30 cellular contexts compared by ENCODE assay signal in the genomic region with DNA sequence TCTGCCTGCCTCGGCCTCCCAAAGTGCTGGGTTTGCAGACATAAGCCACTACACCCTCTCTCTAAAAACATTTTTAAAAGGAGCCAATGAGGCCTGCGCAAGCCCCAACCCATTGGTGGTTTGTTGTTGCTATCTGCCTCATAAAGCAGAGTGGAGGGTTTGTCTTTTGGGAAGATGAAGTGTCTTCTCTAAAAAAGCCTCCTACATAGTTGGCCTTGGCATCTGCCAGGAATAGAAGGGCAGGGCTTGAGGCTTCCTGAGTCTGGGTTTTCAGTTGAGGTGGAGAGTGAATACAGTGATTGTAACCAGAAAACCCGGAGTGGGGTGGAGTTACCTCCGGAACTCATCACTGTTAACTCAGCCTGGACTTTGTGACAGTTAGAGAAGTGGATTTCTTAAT.
"Had no signal": no experiment of that assay in that cellular context is flagged by ENCODE, and none has a peak within 500 bp of the region (broad histone marks: within the 10 kb centered on the region; RNA-seq: fewer than 3 reads in every experiment).

No MANE protein-coding gene starts in this region.

- DNase-seq: activated B cell treated with CpG ODN at 0.5 μM for 24 hours; activated CD4-positive, alpha-beta T cell treated with anti-CD3 and anti-CD28 coated beads for 1 hour; activated CD4-positive, alpha-beta T cell treated with anti-CD3 and anti-CD28 coated beads, Interleukin-2, amount 10 ng/mL, durations not matched to agents 24 days and 14 days; activated CD4-positive, alpha-beta T cell treated with anti-CD3 and anti-CD28 coated beads, Interleukin-2, amount 50 U/mL, for 48 hours; activated CD8-positive, alpha-beta memory T cell treated with anti-CD3 and anti-CD28 coated beads, Interleukin-2, amount 10 ng/mL, durations not matched to agents 7 days and 5 days; activated effector memory CD4-positive, alpha-beta T cell treated with anti-CD3 and anti-CD28 coated beads, Interleukin-2, amount 50 U/mL, for 16 hours; activated naive CD4-positive, alpha-beta T cell treated with Interleukin-2 at 50 U/mL for 16 hours; activated naive CD8-positive, alpha-beta T cell treated with anti-CD3 and anti-CD28 coated beads, Interleukin-2, amount 50 U/mL, for 24 hours; activated T-cell treated with anti-CD3 and anti-CD28 coated beads, Interleukin-2, amount 50 U/mL, for 24 hours; amniotic stem cell; body of pancreas; central memory CD4-positive, alpha-beta T cell; MG63; NCI-H1092 treated with DMSO at 0.1 percent for 48 hours; NCI-H1417 treated with DMSO at 0.1 percent for 48 hours; NCI-H1694; NCI-H2029; NCI-H2107; NCI-H2171 treated with DMSO at 0.1 percent for 48 hours; NCI-H226; NCI-H526; NCI-H82; PC-3; SHP77; SW 1271 had no signal

- H3K36me3 ChIP-seq: ascending aorta, MG63 had no signal

- H3K27me3 Mint-ChIP-seq: activated B cell treated with CpG ODN at 0.5 μM for 24 hours; activated CD4-positive, alpha-beta T cell treated with anti-CD3 and anti-CD28 coated beads, Interleukin-2, amount 10 ng/mL, durations not matched to agents 24 days and 14 days; activated CD8-positive, alpha-beta memory T cell treated with anti-CD3 and anti-CD28 coated beads, Interleukin-2, amount 10 ng/mL, durations not matched to agents 7 days and 5 days; activated naive CD8-positive, alpha-beta T cell treated with anti-CD3 and anti-CD28 coated beads, Interleukin-2, amount 50 U/mL, for 24 hours; activated T-cell treated with anti-CD3 and anti-CD28 coated beads, Interleukin-2, amount 50 U/mL, for 24 hours had no signal

- H3K36me3 Mint-ChIP-seq: activated CD8-positive, alpha-beta memory T cell treated with anti-CD3 and anti-CD28 coated beads, Interleukin-2, amount 10 ng/mL, durations not matched to agents 7 days and 5 days; activated naive CD4-positive, alpha-beta T cell treated with anti-CD3 and anti-CD28 coated beads, Interleukin-2, amount 50 U/mL, for 72 hours had no signal

- H3K9me3 ChIP-seq: ascending aorta, body of pancreas, MG63, SJSA1 had no signal

- H3K9me3 Mint-ChIP-seq: activated B cell treated with CpG ODN at 0.5 μM for 24 hours; activated CD4-positive, alpha-beta T cell treated with anti-CD3 and anti-CD28 coated beads, Interleukin-2, amount 10 ng/mL, durations not matched to agents 24 days and 14 days; activated naive CD4-positive, alpha-beta T cell treated with anti-CD3 and anti-CD28 coated beads, Interleukin-2, amount 50 U/mL, for 72 hours; activated naive CD8-positive, alpha-beta T cell treated with anti-CD3 and anti-CD28 coated beads, Interleukin-2, amount 50 U/mL, for 24 hours; activated T-cell treated with anti-CD3 and anti-CD28 coated beads, Interleukin-2, amount 50 U/mL, for 24 hours; T-helper 1 cell treated with Interleukin-12 subunit alpha and Interleukin-12 subunit beta and Interleukin-4 antibody, amounts not matched to agents 30 μg/mL and 1 μg/mL, for 36 hours had no signal

- ATAC-seq: activated CD8-positive, alpha-beta memory T cell treated with anti-CD3 and anti-CD28 coated beads, Interleukin-2, amount 10 ng/mL, durations not matched to agents 7 days and 5 days; activated naive CD4-positive, alpha-beta T cell treated with anti-CD3 and anti-CD28 coated beads, Interleukin-2, amount 50 U/mL, for 72 hours; activated naive CD8-positive, alpha-beta T cell treated with anti-CD3 and anti-CD28 coated beads, Interleukin-2, amount 50 U/mL, for 24 hours; body of pancreas; PC-3; SK-N-SH treated with all-trans-retinoic acid at 6 μM for 48 hours had no signal

- H3K27ac Mint-ChIP-seq: activated B cell treated with CpG ODN at 0.5 μM for 24 hours; activated CD4-positive, alpha-beta T cell treated with anti-CD3 and anti-CD28 coated beads, Interleukin-2, amount 10 ng/mL, durations not matched to agents 24 days and 14 days; activated CD8-positive, alpha-beta memory T cell treated with anti-CD3 and anti-CD28 coated beads, Interleukin-2, amount 10 ng/mL, durations not matched to agents 7 days and 5 days; activated naive CD4-positive, alpha-beta T cell treated with anti-CD3 and anti-CD28 coated beads, Interleukin-2, amount 50 U/mL, for 72 hours; activated naive CD8-positive, alpha-beta T cell treated with anti-CD3 and anti-CD28 coated beads, Interleukin-2, amount 50 U/mL, for 24 hours; activated T-cell treated with anti-CD3 and anti-CD28 coated beads, Interleukin-2, amount 50 U/mL, for 24 hours; T-helper 1 cell treated with Interleukin-12 subunit alpha and Interleukin-12 subunit beta and Interleukin-4 antibody, amounts not matched to agents 30 μg/mL and 1 μg/mL, for 36 hours had no signal

- H3K4me3 ChIP-seq: ascending aorta, body of pancreas, MG63, SJSA1 had no signal

- H3K27ac ChIP-seq: ascending aorta, body of pancreas, SJSA1 had no signal

- H3K27me3 ChIP-seq: ascending aorta, body of pancreas, MG63, SJSA1 had no signal

- H3K4me3 Mint-ChIP-seq: activated B cell treated with CpG ODN at 0.5 μM for 24 hours; activated CD4-positive, alpha-beta T cell treated with anti-CD3 and anti-CD28 coated beads, Interleukin-2, amount 10 ng/mL, durations not matched to agents 24 days and 14 days; activated CD8-positive, alpha-beta memory T cell treated with anti-CD3 and anti-CD28 coated beads, Interleukin-2, amount 10 ng/mL, durations not matched to agents 7 days and 5 days; activated naive CD8-positive, alpha-beta T cell treated with anti-CD3 and anti-CD28 coated beads, Interleukin-2, amount 50 U/mL, for 24 hours; activated T-cell treated with anti-CD3 and anti-CD28 coated beads, Interleukin-2, amount 50 U/mL, for 24 hours; T-helper 1 cell treated with Interleukin-12 subunit alpha and Interleukin-12 subunit beta and Interleukin-4 antibody, amounts not matched to agents 30 μg/mL and 1 μg/mL, for 36 hours had no signal
